Comparison of ENCODE assay signal across 7 cellular contexts in the genomic region with DNA sequence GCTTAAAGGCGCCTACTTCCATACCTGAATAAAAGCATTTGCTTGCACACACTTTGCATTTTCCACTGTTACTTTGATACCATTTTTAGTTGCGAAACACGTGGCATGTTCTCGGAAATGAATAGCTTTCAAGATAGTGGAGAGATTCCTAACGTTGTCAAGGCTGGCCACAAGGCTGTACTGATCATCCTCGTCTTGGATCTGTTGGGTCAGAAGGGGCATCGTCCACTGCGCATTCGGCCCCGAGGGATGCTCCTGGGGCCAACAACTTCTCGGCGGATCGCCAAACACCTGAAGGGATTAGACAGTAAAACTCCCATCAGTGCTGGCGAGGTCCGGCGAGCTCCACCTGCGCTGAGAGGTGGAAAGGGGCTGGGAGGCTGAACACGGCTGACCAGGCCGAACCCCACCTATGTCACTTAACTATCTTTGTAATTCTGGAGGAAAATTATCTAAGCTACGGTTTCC. TPM values are rescaled to one million over a fixed set of nuclear protein-coding genes. Genes with fewer than 3 reads are reported as not detected.
DNase-seq lines count a peak whose midpoint lies in the region; ATAC-seq and TF ChIP-seq lines count a peak whose summit lies in the region.

No MANE protein-coding gene starts in this region.

- H3K4me3 Mint-ChIP-seq in activated T-cell treated with anti-CD3 and anti-CD28 coated beads, Interleukin-2, amount 50 U/mL, for 4 hours = no peak overlapping the region

- H3K4me2 ChIP-seq in KMS-11 = peak overlapping the region; percentile 94

- H2AFZ ChIP-seq in KMS-11 (ENCODE audit: low read depth) = peak overlapping the region; percentile 51

- no peak for DNase-seq in activated T-cell treated with anti-CD3 and anti-CD28 coated beads, Interleukin-2, amount 50 U/mL, for 4 hours
- DNase-seq in right atrium auricular region (ENCODE audit: low spot score) (no peak), spleen (peak; percentile 86), KBM-7 (no peak)

- TF ChIP-seq CTCF in KMS-11 (conservative IDR thresholded peaks at IDR 0.05; ENCODE audit: low read depth, low read length) = no peak
- TF ChIP-seq CTCF in right atrium auricular region (IDR thresholded peaks at IDR 0.05) = no peak
- no peak for TF ChIP-seq CTCF in spleen (IDR thresholded peaks at IDR 0.05 in 8 of 11, conservative IDR thresholded peaks at IDR 0.05 in 3 of 11)

- H3K9me3 ChIP-seq in right atrium auricular region (no peaks in the 10 kb centered on the region), spleen (no peaks in the 10 kb centered on the region)

- H3K27ac ChIP-seq in KMS-11 (peak overlapping the region; percentile 84), right atrium auricular region (peak overlapping the region; percentile 81 to 88), spleen (peak overlapping the region; percentile 86 to 93 (median 90))

- no peak for TF ChIP-seq POLR2A in spleen (IDR thresholded peaks at IDR 0.05)

- no peaks in the 10 kb centered on the region for H3K27me3 Mint-ChIP-seq in activated T-cell treated with anti-CD3 and anti-CD28 coated beads, Interleukin-2, amount 50 U/mL, for 4 hours (ENCODE audit: low read depth)

- H3K36me3 Mint-ChIP-seq in activated T-cell treated with anti-CD3 and anti-CD28 coated beads, Interleukin-2, amount 50 U/mL, for 4 hours (ENCODE audit: insufficient read depth) = peaks cover 32% of the 10 kb centered on the region

- H3K36me3 ChIP-seq in KMS-11 (ENCODE audit: insufficient read depth) (peaks cover 14% of the 10 kb centered on the region; the same call in 1 of the 2 replicates), right atrium auricular region (peaks cover 29% of the 10 kb centered on the region), spleen (peaks cover 0 to 51% (median 28%) of the 10 kb centered on the region in 6 donors)

- ATAC-seq in GM18499 (IDR thresholded peaks at IDR 0.05; ENCODE audit: insufficient read depth, unreplicated experiment) = peak; percentile 2
- ATAC-seq in GM21825 (IDR thresholded peaks at IDR 0.05; ENCODE audit: unreplicated experiment) = peak; percentile 8
- ATAC-seq in activated T-cell treated with anti-CD3 and anti-CD28 coated beads, Interleukin-2, amount 50 U/mL, for 4 hours = peak; percentile 1 to 2

- in situ Hi-C loops in KBM-7 (cut with MboI; ENCODE audit: low pct_unique_long_range_greater_than_20kb, low sequenced_read_pairs) = no loop called here

- H4K20me1 ChIP-seq in KMS-11 (ENCODE audit: insufficient read depth) = no peaks in the 10 kb centered on the region

- H3K9ac ChIP-seq in KMS-11 = peak overlapping the region; percentile 98

- WGBS in spleen, 5 donors = 2 to 4% (median 3%) methylated on average over 20 of the region's 20 CpGs

- no peaks in the 10 kb centered on the region for H3K9me3 Mint-ChIP-seq in activated T-cell treated with anti-CD3 and anti-CD28 coated beads, Interleukin-2, amount 50 U/mL, for 4 hours

- H3K4me1 ChIP-seq in KMS-11 (ENCODE audit: low read depth, poor library complexity, severe bottlenecking) (peaks cover 41% of the 10 kb centered on the region), right atrium auricular region (peaks cover 0 to 31% of the 10 kb centered on the region in 2 donors), spleen (peaks cover 24 to 56% (median 42%) of the 10 kb centered on the region in 6 donors)

- H3K79me2 ChIP-seq in KMS-11 (ENCODE audit: insufficient read depth, low read depth) = peaks cover 73% of the 10 kb centered on the region

- H3K4me1 Mint-ChIP-seq in activated T-cell treated with anti-CD3 and anti-CD28 coated beads, Interleukin-2, amount 50 U/mL, for 4 hours (ENCODE audit: low read depth) = peaks cover 28% of the 10 kb centered on the region

- intact Hi-C loops in spleen (cut with DNase I; ENCODE audit: low total_unique reads) = no loop called here

- H3K4me3 ChIP-seq in KMS-11 (IDR thresholded peaks at IDR 0.05; ENCODE audit: insufficient read depth, low read depth, low read length) (no peak overlapping the region), right atrium auricular region (peak overlapping the region; percentile 90 to 95), spleen (peak overlapping the region; percentile 79 to 98 (median 96))

- H3K27me3 ChIP-seq in KMS-11 (ENCODE audit: insufficient read depth, low read depth) = no peaks in the 10 kb centered on the region
- H3K27me3 ChIP-seq in right atrium auricular region = no peaks in the 10 kb centered on the region
- H3K27me3 ChIP-seq in spleen (replicated peaks in 1 of 7) = no peaks in the 10 kb centered on the region

RNA-seq across cellular contexts. Expression of gene RAD1, which starts 0.6 kb away (rescaled TPM):
- total RNA-seq in activated T-cell treated with anti-CD3 and anti-CD28 coated beads, Interleukin-2, amount 50 U/mL, for 4 hours = 10 to 100 TPM; 45.3 to 50.1 (median 49.6) TPM
- total RNA-seq in right atrium auricular region (10 to 100 TPM; 16.6 to 20.1 TPM), spleen (10 to 100 TPM; 10.8 to 19.3 (median 15.2) TPM)
- polyA plus RNA-seq in spleen = 10 to 100 TPM in 1 of 3 donors, 1 to 10 TPM in 2; 7.8 to 12.3 (median 9.4) TPM

RNA-seq across cellular contexts. Expression of gene BRIX1, which starts 0.8 kb away (rescaled TPM):
- total RNA-seq in activated T-cell treated with anti-CD3 and anti-CD28 coated beads, Interleukin-2, amount 50 U/mL, for 4 hours = 100 to 1,000 TPM; 134 to 152 (median 138) TPM
- total RNA-seq in right atrium auricular region (10 to 100 TPM in 1 of 2 donors, 1 to 10 TPM in 1; 8.4 to 11.7 TPM), spleen (10 to 100 TPM; 17.8 to 27.2 (median 22.0) TPM)
- 10 to 100 TPM; 20.5 to 28.3 (median 27.8) TPM for polyA plus RNA-seq in spleen

RNA-seq across cellular contexts. Expression of gene DNAJC21, which starts 14.7 kb away (rescaled TPM):
- 10 to 100 TPM; 56.3 to 64.0 (median 61.7) TPM for total RNA-seq in activated T-cell treated with anti-CD3 and anti-CD28 coated beads, Interleukin-2, amount 50 U/mL, for 4 hours
- total RNA-seq in right atrium auricular region (10 to 100 TPM; 39.1 to 50.8 TPM), spleen (10 to 100 TPM; 22.9 to 35.2 (median 30.1) TPM)
- 10 to 100 TPM; 16.3 to 22.1 (median 21.8) TPM for polyA plus RNA-seq in spleen

Comparison
In these comparisons a context has a peak if more than half of its experiments do, and no peak if none do; other contexts are left out.
1. RNA of gene BRIX1, which starts 0.8 kb away (total RNA-seq): 134 to 152 TPM in activated T-cell treated with anti-CD3 and anti-CD28 coated beads, Interleukin-2, amount 50 U/mL, for 4 hours; 17.8 to 27.2 TPM in spleen and 8.4 to 11.7 TPM in right atrium auricular region; every median in the first group is over 4 times any median in the second.
2. Peak in every context shown above with its lines, with median percentiles within 50 percentile points of each other: ATAC-seq and H3K27ac ChIP-seq.